8 cellular contexts compared by ENCODE assay signal in genomic region chr17:16380640-16381495, GRCh38. TPM values are rescaled to one million over a fixed set of nuclear protein-coding genes. Genes with fewer than 3 reads are reported as not detected.
DNase-seq lines count a peak whose midpoint lies in the region; FAIRE-seq and TF ChIP-seq lines count a peak whose summit lies in the region.

UBB (plus strand) TSS chr17:16381091; CDS start chr17:16381908, 817 bp downstream.

- H3F3A ChIP-seq in MM.1S (ENCODE audit: insufficient read depth, low read length): peaks cover 14% of the 10 kb centered on the region; the same call in 1 of the 2 replicates

- peak within 1 kb of the TSS; percentile 62 for H3K4me3 ChIP-seq in H7 (ENCODE audit: insufficient read depth, low read depth, low read length)
- peak within 1 kb of the TSS; percentile 76 for H3K4me3 ChIP-seq in MM.1S (ENCODE audit: low read length)
- peak within 1 kb of the TSS; percentile 73 to 74 for H3K4me3 ChIP-seq in neutrophil (ENCODE audit: low read depth in 1 of 2, low read length in 1 of 2)

- H3K9me3 ChIP-seq in MM.1S (replicated peaks; ENCODE audit: insufficient read depth, low read length) (no peaks in the 10 kb centered on the region), neutrophil (no peaks in the 10 kb centered on the region)

- H3K9ac ChIP-seq in MM.1S (ENCODE audit: low read length): peak within 1 kb of the TSS; percentile 75

- H2AFZ ChIP-seq in MM.1S (ENCODE audit: low read length): peak within 1 kb of the TSS; percentile 98

- H3K9me2 ChIP-seq in MM.1S (replicated peaks; ENCODE audit: insufficient read depth, low read length): no peaks in the 10 kb centered on the region

- TF ChIP-seq CTCF in MM.1S (IDR thresholded peaks at IDR 0.05; ENCODE audit: low read length) (no peak), neutrophil (IDR thresholded peaks at IDR 0.05) (peak; percentile 21)

- DNase-seq in G401 (ENCODE audit: low spot score): peak; percentile 94
- peak; percentile 97 for DNase-seq in H7
- DNase-seq in MM.1S: peak; percentile 98
- peak; percentile 97 for DNase-seq in SK-MEL-5 (ENCODE audit: low read depth, low spot score)
- peak; percentile 95 for DNase-seq in activated naive CD4-positive, alpha-beta T cell treated with Interleukin-2 at 50 U/mL for 16 hours
- DNase-seq in frontal cortex (ENCODE audit: low spot score in 2 of 2): peak; percentile 82 to 84
- peak; percentile 59 to 97 (median 90) for DNase-seq in substantia nigra (lab: John Stamatoyannopoulos, UW)

- peak; percentile 34 for FAIRE-seq in frontal cortex (lab: Jason Lieb, UNC)

- H3K27ac ChIP-seq in MM.1S (ENCODE audit: low read length): peak within 1 kb of the TSS; percentile 79
- peak within 1 kb of the TSS; percentile 81 for H3K27ac ChIP-seq in neutrophil
- peak within 1 kb of the TSS; percentile 96 for H3K27ac ChIP-seq in substantia nigra (ENCODE audit: low read depth, low read length, poor library complexity, severe bottlenecking)

- no peaks in the 10 kb centered on the region for H4K20me1 ChIP-seq in MM.1S (ENCODE audit: insufficient read depth, low read length)

- H3K4me1 ChIP-seq in MM.1S (ENCODE audit: low read length) (no peaks in the 10 kb centered on the region), neutrophil (ENCODE audit: control insufficient read depth in 1 of 2, insufficient read depth in 1 of 2, low read depth in 1 of 2, low read length in 1 of 2) (peaks cover 8 to 11% of the 10 kb centered on the region in 2 experiments)

- in situ Hi-C loops in G401 (cut with HindIII; ENCODE audit: low sequenced_read_pairs): no loop called here
- in situ Hi-C loops in SK-MEL-5 (cut with HindIII; ENCODE audit: low pct_unique_long_range_greater_than_20kb, low sequenced_read_pairs): no loop called here

- H3K36me3 ChIP-seq in H7 (replicated peaks; ENCODE audit: control insufficient read depth, insufficient read depth, low read length): peaks cover 12% of the 10 kb centered on the region
- H3K36me3 ChIP-seq in MM.1S (replicated peaks; ENCODE audit: insufficient read depth, low read length): no peaks in the 10 kb centered on the region; the same call in 1 of the 2 replicates
- peaks cover 17% of the 10 kb centered on the region for H3K36me3 ChIP-seq in neutrophil

- peaks cover 12% of the 10 kb centered on the region for H3K79me2 ChIP-seq in MM.1S (ENCODE audit: low read length)

- H3K4me2 ChIP-seq in MM.1S (ENCODE audit: low read depth, low read length): peak within 1 kb of the TSS; percentile 51

- H3K27me3 ChIP-seq in H7 (ENCODE audit: control insufficient read depth, insufficient read depth, low read length) (no peaks in the 10 kb centered on the region), MM.1S (replicated peaks; ENCODE audit: insufficient read depth, low read length) (no peaks in the 10 kb centered on the region), neutrophil (peaks cover under 1% of the 10 kb centered on the region)

RNA-seq across cellular contexts. Expression of gene UBB, which starts in this region (rescaled TPM):
- 707 and 741 TPM in 2 replicates for total RNA-seq in G401 (2014; rRNA removed; shearing (Covaris generic))
- 1,890 and 2,261 TPM in 2 replicates for total RNA-seq in H7 (2014; rRNA removed; shearing (Covaris generic))
- 7,095 and 8,296 TPM in 2 replicates for total RNA-seq in SK-MEL-5 (2014; rRNA removed; shearing (Covaris generic))
- 3,041 and 4,491 TPM in 2 replicates for polyA plus RNA-seq in SK-MEL-5 (2015; cell fraction: cytosol; rRNA removed)
- polyA plus RNA-seq in SK-MEL-5 (2015; cell fraction: nucleus; rRNA removed): 448 and 525 TPM in 2 replicates
- 1,503 TPM for total RNA-seq in frontal cortex

Comparison
In these comparisons a context has a peak if more than half of its experiments do, and no peak if none do; other contexts are left out.
1. Peak in every context shown above with its lines: DNase-seq, H3K4me3 ChIP-seq and H3K27ac ChIP-seq.